1 cellular context compared by ENCODE assay signal in the genomic region with DNA sequence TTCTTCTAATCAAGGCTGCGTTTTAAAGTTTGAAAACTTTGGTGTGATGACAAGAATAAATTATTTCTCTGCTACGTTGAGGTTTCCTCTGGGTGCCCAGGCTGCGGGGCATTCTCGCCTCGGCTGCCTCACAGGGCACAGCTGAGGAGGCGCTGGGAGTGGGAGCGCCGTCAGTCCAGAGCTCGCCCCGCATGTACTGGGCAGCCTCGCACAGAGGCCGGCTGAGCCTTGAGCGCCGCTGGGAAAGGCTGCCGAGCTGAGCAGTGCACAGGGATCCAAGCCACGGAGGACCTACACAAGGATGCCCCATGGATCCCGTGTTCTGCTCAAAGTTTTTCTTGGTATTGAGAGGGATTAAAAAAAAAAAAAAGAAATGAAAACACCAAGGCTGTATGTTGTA.
TF ChIP-seq lines count a peak whose summit lies in the region.

No MANE protein-coding gene starts in this region.

TF ChIP-seq in K562, 482 proteins besides CTCF, POLR2A, EP300 and RAD21:
- TF ChIP-seq FOS (IDR thresholded peaks at IDR 0.05; ENCODE audit: extremely low read depth, insufficient read length), result no peak
- TF ChIP-seq ZNF175 (CRISPR knock-in tag; IDR thresholded peaks at IDR 0.05; ENCODE audit: low read depth), result no peak
- no peak for TF ChIP-seq BRF1 (IDR thresholded peaks at IDR 0.05; ENCODE audit: borderline replicate concordance, extremely low read depth, insufficient read length)
- TF ChIP-seq SIN3A (IDR thresholded peaks at IDR 0.05; ENCODE audit: borderline replicate concordance in 2 of 2, control insufficient read depth in 1 of 2, low read depth in 2 of 2, low read length in 2 of 2), result no peak
- TF ChIP-seq SMAD2 (IDR thresholded peaks at IDR 0.05; ENCODE audit: low read depth, low read length), result no peak
- TF ChIP-seq NUFIP1 (IDR thresholded peaks at IDR 0.05; ENCODE audit: partially characterized antibody), result no peak
- no peak for TF ChIP-seq NR0B1 (IDR thresholded peaks at IDR 0.05; ENCODE audit: partially characterized antibody)
- TF ChIP-seq RHOXF2B (CRISPR knock-in tag; conservative IDR thresholded peaks at IDR 0.05), result no peak
- no peak for TF ChIP-seq XRCC5 (IDR thresholded peaks at IDR 0.05; ENCODE audit: low read depth, low read length)
- no peak for TF ChIP-seq ZBTB5 (IDR thresholded peaks at IDR 0.05)
- no peak for TF ChIP-seq KLF6 (CRISPR knock-in tag; IDR thresholded peaks at IDR 0.05; ENCODE audit: borderline replicate concordance)
- TF ChIP-seq MTA2 (IDR thresholded peaks at IDR 0.05; ENCODE audit: low read depth), result no peak
- no peak for TF ChIP-seq ERF (CRISPR knock-in tag; IDR thresholded peaks at IDR 0.05)
- no peak for TF ChIP-seq RAD51 (IDR thresholded peaks at IDR 0.05; ENCODE audit: borderline replicate concordance, low read depth)
- no peak for TF ChIP-seq ELF1 (tag; IDR thresholded peaks at IDR 0.05)
- TF ChIP-seq ZNF184 (CRISPR knock-in tag; IDR thresholded peaks at IDR 0.05), result no peak
TF ChIP-seq in K562: peak in this region for 0.
